Comparison of ENCODE assay signal across 16 cellular contexts in genomic region chr20:58111340-58112016, GRCh38.
DNase-seq lines count a peak whose midpoint lies in the region; ATAC-seq and TF ChIP-seq lines count a peak whose summit lies in the region.
"Had no signal": no experiment of that assay in that cellular context is flagged by ENCODE, and none has a peak within 500 bp of the region (broad histone marks: within the 10 kb centered on the region; RNA-seq: fewer than 3 reads in every experiment).

No MANE protein-coding gene starts in this region.

- H3K36me3 ChIP-seq in Karpas-422 (ENCODE audit: insufficient read depth, low read length) (no peaks in the 10 kb centered on the region), thymus (ENCODE audit: control insufficient read depth, insufficient read depth) (no peaks in the 10 kb centered on the region)
- H3K36me3 ChIP-seq: MG63 had no signal

- peak overlapping the region; percentile 53 for H3K4me2 ChIP-seq in Karpas-422 (ENCODE audit: low read depth, low read length, poor library complexity, severe bottlenecking)

- CTCF ChIA-PET in MCF 10A (lab: Yijun Ruan, JAX): interaction anchor here (0.6 to 1.8 kb wide), 14 partner anchors 9 to 1388 kb away, joined by 3 to 8 read pairs (median 4); no protein-coding TSS in a partner anchor
- CTCF ChIA-PET in activated naive CD4-positive, alpha-beta T cell treated with anti-CD3 and anti-CD28 coated beads, Interleukin-2, amount 10 ng/mL, durations not matched to agents 7 days and 5 days (lab: Charles Lee): no interaction called here

- H3K9me3 Mint-ChIP-seq in MCF 10A (ENCODE audit: unreplicated experiment): no peaks in the 10 kb centered on the region
- no peaks in the 10 kb centered on the region for H3K9me3 Mint-ChIP-seq in activated naive CD4-positive, alpha-beta T cell treated with anti-CD3 and anti-CD28 coated beads, Interleukin-2, amount 10 ng/mL, durations not matched to agents 7 days and 5 days
- H3K9me3 Mint-ChIP-seq: activated T-helper 17 cell treated with anti-CD3 and anti-CD28 coated beads, Interleukin-2, amount 50 U/mL, for 72 hours had no signal

- H3K36me3 Mint-ChIP-seq in MCF 10A (ENCODE audit: insufficient read depth, unreplicated experiment): no peaks in the 10 kb centered on the region
- no peaks in the 10 kb centered on the region for H3K36me3 Mint-ChIP-seq in activated naive CD4-positive, alpha-beta T cell treated with anti-CD3 and anti-CD28 coated beads, Interleukin-2, amount 10 ng/mL, durations not matched to agents 7 days and 5 days
- H3K36me3 Mint-ChIP-seq: activated CD4-positive, alpha-beta memory T cell treated with anti-CD3 and anti-CD28 coated beads for 36 hours had no signal

- peaks cover 24% of the 10 kb centered on the region for H3K4me1 ChIP-seq in Karpas-422 (ENCODE audit: low read length)
- H3K4me1 ChIP-seq in thymus (ENCODE audit: control insufficient read depth, insufficient read depth, low read length): no peaks in the 10 kb centered on the region
- H3K4me1 ChIP-seq: psoas muscle had no signal

- intact Hi-C loops in MCF 10A (cut with micrococcal nuclease): loop anchor here (2.0 kb wide), 1 partner anchor 15 kb away; no protein-coding TSS in a partner anchor
- intact Hi-C loops in lower leg skin (cut with DNase I; ENCODE audit: low total_unique reads): no loop called here

- no peaks in the 10 kb centered on the region for H4K20me1 ChIP-seq in Karpas-422 (ENCODE audit: insufficient read depth, low read depth, low read length)

- no peaks in the 10 kb centered on the region for H3K9me2 ChIP-seq in Karpas-422 (replicated peaks; ENCODE audit: insufficient read depth, low read length)

- H3K4me3 Mint-ChIP-seq in MCF 10A (ENCODE audit: unreplicated experiment): peak overlapping the region; percentile 15
- no peak overlapping the region for H3K4me3 Mint-ChIP-seq in activated naive CD4-positive, alpha-beta T cell treated with anti-CD3 and anti-CD28 coated beads, Interleukin-2, amount 10 ng/mL, durations not matched to agents 7 days and 5 days
- H3K4me3 Mint-ChIP-seq: activated CD4-positive, alpha-beta memory T cell treated with anti-CD3 and anti-CD28 coated beads for 36 hours; activated T-helper 17 cell treated with anti-CD3 and anti-CD28 coated beads, Interleukin-2, amount 50 U/mL, for 72 hours had no signal

- 72 to 76% methylated on average over 18 of the region's 18 CpGs for WGBS in lower leg skin, 2 donors
- 93% methylated on average over 18 of the region's 18 CpGs for WGBS in thymus

- H3K27ac Mint-ChIP-seq in MCF 10A (ENCODE audit: low read depth, unreplicated experiment): peak overlapping the region; percentile 87
- H3K27ac Mint-ChIP-seq in activated naive CD4-positive, alpha-beta T cell treated with anti-CD3 and anti-CD28 coated beads, Interleukin-2, amount 10 ng/mL, durations not matched to agents 7 days and 5 days: no peak overlapping the region
- H3K27ac Mint-ChIP-seq: activated CD4-positive, alpha-beta memory T cell treated with anti-CD3 and anti-CD28 coated beads for 36 hours; activated T-helper 17 cell treated with anti-CD3 and anti-CD28 coated beads, Interleukin-2, amount 50 U/mL, for 72 hours had no signal

- H3K9ac ChIP-seq in Karpas-422 (ENCODE audit: low read length): no peak overlapping the region

- no peak for TF ChIP-seq CTCF in MCF 10A (IDR thresholded peaks at IDR 0.05; ENCODE audit: unreplicated experiment)
- no peak for TF ChIP-seq CTCF in lower leg skin (IDR thresholded peaks at IDR 0.05)

- H3K27ac ChIP-seq in Karpas-422 (ENCODE audit: low read length) (no peak overlapping the region; the same call in 1 of the 2 replicates), thymus (ENCODE audit: low read depth) (peak overlapping the region; percentile 47)
- H3K27ac ChIP-seq: psoas muscle had no signal

- H3K9me3 ChIP-seq in Karpas-422 (ENCODE audit: low read length) (no peaks in the 10 kb centered on the region), thymus (ENCODE audit: control insufficient read depth) (no peaks in the 10 kb centered on the region)
- H3K9me3 ChIP-seq: psoas muscle had no signal

- H3K79me2 ChIP-seq in Karpas-422 (ENCODE audit: low read length): no peaks in the 10 kb centered on the region

- no peaks in the 10 kb centered on the region for H3K27me3 Mint-ChIP-seq in MCF 10A (ENCODE audit: insufficient read depth, unreplicated experiment)
- H3K27me3 Mint-ChIP-seq in activated naive CD4-positive, alpha-beta T cell treated with anti-CD3 and anti-CD28 coated beads, Interleukin-2, amount 10 ng/mL, durations not matched to agents 7 days and 5 days: peaks cover 16% of the 10 kb centered on the region

- no peak for TF ChIP-seq POLR2A in lower leg skin (IDR thresholded peaks at IDR 0.05)

- DNase-seq in Karpas-422: no peak
- no peak for DNase-seq in MCF 10A (ENCODE audit: unreplicated experiment)
- peak; percentile 13 to 82 for DNase-seq in lower leg skin (ENCODE audit: low spot score in 2 of 2)
- no peak for DNase-seq in activated naive CD4-positive, alpha-beta T cell treated with anti-CD3 and anti-CD28 coated beads, Interleukin-2, amount 10 ng/mL, durations not matched to agents 7 days and 5 days
- DNase-seq in SW480 (ENCODE audit: low spot score): no peak
- DNase-seq: activated CD4-positive, alpha-beta memory T cell treated with anti-CD3 and anti-CD28 coated beads for 36 hours; C1 segment of cervical spinal cord; cortex of kidney; DMS53; hippocampal formation; NCI-H2029; psoas muscle had no signal

- H3K27me3 ChIP-seq in Karpas-422 (ENCODE audit: low read length): no peaks in the 10 kb centered on the region; the same call in 1 of the 2 replicates
- no peaks in the 10 kb centered on the region for H3K27me3 ChIP-seq in thymus (ENCODE audit: control insufficient read depth, insufficient read depth)
- H3K27me3 ChIP-seq: MG63 had no signal

- H3K4me3 ChIP-seq in Karpas-422 (ENCODE audit: low read length) (no peak overlapping the region), lower leg skin (ENCODE audit: low read depth, poor library complexity, severe bottlenecking) (no peak overlapping the region), thymus (ENCODE audit: low read length) (no peak overlapping the region)
- H3K4me3 ChIP-seq: MG63, psoas muscle had no signal

- H3K4me1 Mint-ChIP-seq in MCF 10A (ENCODE audit: insufficient read depth, unreplicated experiment): peaks cover 36% of the 10 kb centered on the region
- H3K4me1 Mint-ChIP-seq in activated naive CD4-positive, alpha-beta T cell treated with anti-CD3 and anti-CD28 coated beads, Interleukin-2, amount 10 ng/mL, durations not matched to agents 7 days and 5 days: no peaks in the 10 kb centered on the region
- H3K4me1 Mint-ChIP-seq: activated T-helper 17 cell treated with anti-CD3 and anti-CD28 coated beads, Interleukin-2, amount 50 U/mL, for 72 hours had no signal

- BruUV-seq in MCF 10A (replicated peaks; lab: Mats Ljungman, UMichigan): no TSS peak

- POLR2A ChIA-PET in MCF 10A (lab: Yijun Ruan, JAX): interaction anchor here (0.6 to 2.2 kb wide), 18 partner anchors 9 to 778 kb away, joined by 3 to 45 read pairs (median 9); no protein-coding TSS in a partner anchor

- no peak overlapping the region for H2AFZ ChIP-seq in Karpas-422 (ENCODE audit: low read length)

- no peak for ATAC-seq in GM19035 (IDR thresholded peaks at IDR 0.05; ENCODE audit: unreplicated experiment)
- ATAC-seq: activated T-helper 17 cell treated with anti-CD3 and anti-CD28 coated beads, Interleukin-2, amount 50 U/mL, for 72 hours had no signal

Comparison
In these comparisons a context has a peak if more than half of its experiments do, and no peak if none do; other contexts are left out.
1. DNase-seq: peak in lower leg skin (2 of 2); none in Karpas-422 (single experiment), MCF 10A (single experiment), activated naive CD4-positive, alpha-beta T cell treated with anti-CD3 and anti-CD28 coated beads, Interleukin-2, amount 10 ng/mL, durations not matched to agents 7 days and 5 days (single experiment) and SW480 (single experiment).